11 cellular contexts compared by ENCODE assay signal in the genomic region with DNA sequence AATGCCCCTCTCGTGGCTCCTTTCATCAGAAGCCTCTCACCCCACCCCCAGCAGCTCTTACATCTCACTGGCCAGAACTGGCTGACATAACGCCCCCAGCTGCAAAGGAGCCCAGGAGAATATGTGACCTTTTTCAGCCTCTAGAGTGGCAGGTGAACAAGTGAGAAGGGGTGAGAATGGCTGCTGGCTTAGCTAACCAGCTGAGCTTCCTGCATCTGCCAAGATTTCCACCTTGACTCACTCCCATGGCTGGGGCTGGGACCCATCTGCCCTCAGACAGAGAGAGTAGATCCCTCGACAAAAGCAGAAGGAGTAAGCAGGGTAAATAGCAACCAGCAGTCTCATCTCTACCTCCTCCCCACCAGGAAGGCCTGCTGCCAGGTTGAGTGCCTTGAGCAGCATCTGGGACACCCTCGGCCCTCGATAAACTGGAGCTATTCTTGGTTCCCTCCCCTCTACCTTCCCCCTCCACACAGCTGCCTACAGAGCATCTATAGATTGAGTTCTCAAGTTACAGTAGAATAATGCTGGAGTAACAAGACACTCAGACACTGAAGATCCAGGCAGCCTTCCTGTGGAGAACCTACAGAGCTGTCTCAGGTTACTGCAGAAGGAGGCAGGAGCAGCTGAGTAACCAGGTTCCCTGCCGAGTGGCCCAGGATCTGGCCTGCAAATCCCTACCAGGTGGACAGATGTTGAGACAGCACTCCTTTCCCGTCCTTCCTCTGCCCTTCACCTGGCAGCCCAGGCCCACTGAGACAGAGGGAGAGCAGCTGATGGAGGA. TPM values are rescaled to one million over a fixed set of nuclear protein-coding genes. Genes with fewer than 3 reads are reported as not detected.
DNase-seq lines count a peak whose midpoint lies in the region; ATAC-seq and TF ChIP-seq lines count a peak whose summit lies in the region.
"Had no signal": no experiment of that assay in that cellular context is flagged by ENCODE, and none has a peak within 500 bp of the region (broad histone marks: within the 10 kb centered on the region; RNA-seq: fewer than 3 reads in every experiment).

No MANE protein-coding gene starts in this region.

- peak overlapping the region; percentile 95 for H2BK5ac ChIP-seq in mesendoderm (ENCODE audit: low read length)

- no peak overlapping the region for H3K4ac ChIP-seq in mesendoderm (ENCODE audit: low read depth, low read length)

- H3K79me2 ChIP-seq in mesendoderm (ENCODE audit: control insufficient read depth, insufficient read depth, low read length), result no peaks in the 10 kb centered on the region

- H3K4me3 ChIP-seq in mesendoderm (ENCODE audit: low read length), result no peak overlapping the region
- no peak overlapping the region for H3K4me3 ChIP-seq in CD8-positive, alpha-beta T cell (ENCODE audit: low read depth, low read length)

- no peaks in the 10 kb centered on the region for H3K79me1 ChIP-seq in mesendoderm (ENCODE audit: low read length)

- H4K5ac ChIP-seq in mesendoderm (ENCODE audit: low read length), result peak overlapping the region; percentile 56

- no peaks in the 10 kb centered on the region for H3K36me3 Mint-ChIP-seq in CD8-positive, alpha-beta T cell
- H3K36me3 Mint-ChIP-seq: activated naive CD8-positive, alpha-beta T cell treated with anti-CD3 and anti-CD28 coated beads, Interleukin-2, amount 10 ng/mL, durations not matched to agents 7 days and 5 days had no signal

- H3K56ac ChIP-seq in mesendoderm (ENCODE audit: low read length), result peak overlapping the region; percentile 81

- ATAC-seq in SK-N-SH treated with all-trans-retinoic acid at 6 μM for 48 hours (peak; percentile 91), HG03025 (IDR thresholded peaks at IDR 0.05; ENCODE audit: low FRiP score, unreplicated experiment) (no peak), HG03108 (IDR thresholded peaks at IDR 0.05; ENCODE audit: unreplicated experiment) (no peak), HG03196 (IDR thresholded peaks at IDR 0.05; ENCODE audit: unreplicated experiment) (no peak)
- no peak for ATAC-seq in CD8-positive, alpha-beta T cell

- no peak overlapping the region for H2BK15ac ChIP-seq in mesendoderm (replicated peaks; ENCODE audit: low read depth)

- H3K9ac ChIP-seq in mesendoderm (ENCODE audit: low read length), result peak overlapping the region; percentile 43

- no peak overlapping the region for H3K4me2 ChIP-seq in mesendoderm (ENCODE audit: low read length)

- intact Hi-C loops in CD8-positive, alpha-beta T cell (cut with DNase I, micrococcal nuclease), result no loop called here

- H3K4me1 ChIP-seq in mesendoderm (ENCODE audit: control insufficient read depth, low read depth, low read length), result peaks cover 9% of the 10 kb centered on the region
- H3K4me1 ChIP-seq in CD8-positive, alpha-beta T cell (ENCODE audit: insufficient read depth, low read length), result peaks cover 14% of the 10 kb centered on the region

- DNase-seq in G401 (ENCODE audit: low spot score), result peak; percentile 32
- DNase-seq in NCI-H146 (lab: John Stamatoyannopoulos, UW), result peak; percentile 99
- DNase-seq in mesendoderm, result peak; percentile 98
- DNase-seq in CD8-positive, alpha-beta T cell, result no peak
- DNase-seq: activated naive CD8-positive, alpha-beta T cell treated with anti-CD3 and anti-CD28 coated beads, Interleukin-2, amount 10 ng/mL, durations not matched to agents 7 days and 5 days had no signal

- POLR2A ChIA-PET in CD8-positive, alpha-beta T cell (lab: Charles Lee), result no interaction called here

- no peak for TF ChIP-seq CTCF in CD8-positive, alpha-beta T cell (IDR thresholded peaks at IDR 0.05)

- CTCF ChIA-PET in CD8-positive, alpha-beta T cell (lab: Charles Lee), result interaction anchor here (0.6 to 3.2 kb wide), 7 partner anchors 11 to 167 kb away, joined by 3 to 11 read pairs (median 4); no protein-coding TSS in a partner anchor

- WGBS in mesendoderm (ENCODE audit: extremely low coverage, insufficient coverage, low lambda C conversion rate), result no CpG with 5 or more reads among the region's 7 CpGs

- H3K4me1 Mint-ChIP-seq in CD8-positive, alpha-beta T cell (ENCODE audit: low read depth), result peaks cover 23% of the 10 kb centered on the region

- H3K4me3 Mint-ChIP-seq in CD8-positive, alpha-beta T cell, result no peak overlapping the region
- H3K4me3 Mint-ChIP-seq: activated naive CD8-positive, alpha-beta T cell treated with anti-CD3 and anti-CD28 coated beads, Interleukin-2, amount 10 ng/mL, durations not matched to agents 7 days and 5 days had no signal

- no peak overlapping the region for H2BK120ac ChIP-seq in mesendoderm (ENCODE audit: low read depth, low read length)

- no peaks in the 10 kb centered on the region for H3K27me3 ChIP-seq in mesendoderm (ENCODE audit: insufficient read depth, low read length, poor library complexity)
- no peaks in the 10 kb centered on the region for H3K27me3 ChIP-seq in CD8-positive, alpha-beta T cell (ENCODE audit: insufficient read depth, low read length)

- H3K36me3 ChIP-seq in mesendoderm (ENCODE audit: control insufficient read depth, insufficient read depth, low read length), result no peaks in the 10 kb centered on the region
- no peaks in the 10 kb centered on the region for H3K36me3 ChIP-seq in CD8-positive, alpha-beta T cell (ENCODE audit: insufficient read depth, low read length)

- H3K23ac ChIP-seq in mesendoderm (ENCODE audit: low read length), result peak overlapping the region; percentile 98

- no peak overlapping the region for H2AK5ac ChIP-seq in mesendoderm (ENCODE audit: low read length)

- peak overlapping the region; percentile 72 for H3K27ac ChIP-seq in mesendoderm (ENCODE audit: low read depth, low read length)
- no peak overlapping the region for H3K27ac ChIP-seq in CD8-positive, alpha-beta T cell (ENCODE audit: low read depth, low read length)

- no peak overlapping the region for H4K8ac ChIP-seq in mesendoderm (ENCODE audit: low read depth, low read length)

- no peaks in the 10 kb centered on the region for H3K9me3 ChIP-seq in CD8-positive, alpha-beta T cell (ENCODE audit: low read length)

- H3K9me3 Mint-ChIP-seq in CD8-positive, alpha-beta T cell, result no peaks in the 10 kb centered on the region
- H3K9me3 Mint-ChIP-seq: activated naive CD8-positive, alpha-beta T cell treated with anti-CD3 and anti-CD28 coated beads, Interleukin-2, amount 10 ng/mL, durations not matched to agents 7 days and 5 days had no signal

- no peak overlapping the region for H3K27ac Mint-ChIP-seq in CD8-positive, alpha-beta T cell
- H3K27ac Mint-ChIP-seq: activated naive CD8-positive, alpha-beta T cell treated with anti-CD3 and anti-CD28 coated beads, Interleukin-2, amount 10 ng/mL, durations not matched to agents 7 days and 5 days had no signal

- in situ Hi-C loops in G401 (cut with HindIII; ENCODE audit: low sequenced_read_pairs), result no loop called here

- no peak overlapping the region for H3K18ac ChIP-seq in mesendoderm (ENCODE audit: low read length)

- no peaks in the 10 kb centered on the region for H3K27me3 Mint-ChIP-seq in CD8-positive, alpha-beta T cell (ENCODE audit: low read depth)

TF ChIP-seq in SK-N-SH treated with all-trans-retinoic acid at 6 μM for 48 hours, 23 proteins besides CTCF, POLR2A, EP300 and RAD21:
- no peak for TF ChIP-seq SNAI2 (CRISPR knock-in tag; IDR thresholded peaks at IDR 0.05)
- no peak for TF ChIP-seq OSR1 (CRISPR knock-in tag; IDR thresholded peaks at IDR 0.05)
- no peak for TF ChIP-seq ZNF8 (CRISPR knock-in tag; IDR thresholded peaks at IDR 0.05)
- TF ChIP-seq ZNF565 (CRISPR knock-in tag; conservative IDR thresholded peaks at IDR 0.05; ENCODE audit: low read depth), result no peak
- no peak for TF ChIP-seq ZFP3 (CRISPR knock-in tag; IDR thresholded peaks at IDR 0.05)
- TF ChIP-seq ZFP30 (CRISPR knock-in tag; IDR thresholded peaks at IDR 0.05), result no peak
- TF ChIP-seq PPARA (CRISPR knock-in tag; IDR thresholded peaks at IDR 0.05; ENCODE audit: borderline replicate concordance), result no peak
- no peak for TF ChIP-seq CSDC2 (CRISPR knock-in tag; IDR thresholded peaks at IDR 0.05)
- no peak for TF ChIP-seq ESRRG (CRISPR knock-in tag; IDR thresholded peaks at IDR 0.05)
- no peak for TF ChIP-seq ARNTL (CRISPR knock-in tag; IDR thresholded peaks at IDR 0.05; ENCODE audit: borderline replicate concordance, low read depth)
- no peak for TF ChIP-seq RARB (CRISPR knock-in tag; IDR thresholded peaks at IDR 0.05)
- TF ChIP-seq, protein P1, sequence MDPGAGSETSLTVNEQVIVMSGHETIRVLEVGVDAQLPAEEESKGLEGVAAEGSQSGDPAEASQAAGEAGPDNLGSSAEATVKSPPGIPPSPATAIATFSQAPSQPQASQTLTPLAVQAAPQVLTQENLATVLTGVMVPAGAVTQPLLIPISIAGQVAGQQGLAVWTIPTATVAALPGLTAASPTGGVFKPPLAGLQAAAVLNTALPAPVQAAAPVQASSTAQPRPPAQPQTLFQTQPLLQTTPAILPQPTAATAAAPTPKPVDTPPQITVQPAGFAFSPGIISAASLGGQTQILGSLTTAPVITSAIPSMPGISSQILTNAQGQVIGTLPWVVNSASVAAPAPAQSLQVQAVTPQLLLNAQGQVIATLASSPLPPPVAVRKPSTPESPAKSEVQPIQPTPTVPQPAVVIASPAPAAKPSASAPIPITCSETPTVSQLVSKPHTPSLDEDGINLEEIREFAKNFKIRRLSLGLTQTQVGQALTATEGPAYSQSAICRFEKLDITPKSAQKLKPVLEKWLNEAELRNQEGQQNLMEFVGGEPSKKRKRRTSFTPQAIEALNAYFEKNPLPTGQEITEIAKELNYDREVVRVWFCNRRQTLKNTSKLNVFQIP (CRISPR knock-in tag; IDR thresholded peaks at IDR 0.05; ENCODE audit: borderline replicate concordance, low read depth), result no peak
- TF ChIP-seq TOX (CRISPR knock-in tag; IDR thresholded peaks at IDR 0.05; ENCODE audit: borderline replicate concordance), result no peak
- no peak for TF ChIP-seq BACH2 (CRISPR knock-in tag; IDR thresholded peaks at IDR 0.05; ENCODE audit: borderline replicate concordance)

RNA-seq across cellular contexts. Expression of gene KASH5, which starts 15.5 kb away (rescaled TPM):
- total RNA-seq in G401 (2014; rRNA removed; shearing (Covaris generic)), result not detected in 2 replicates
- not detected for polyA plus RNA-seq in mesendoderm (2013, experiment 1 of 2)
- 0.03 TPM for polyA plus RNA-seq in mesendoderm (2013, experiment 2 of 2)
- not detected for total RNA-seq in CD8-positive, alpha-beta T cell
- total RNA-seq: activated naive CD8-positive, alpha-beta T cell treated with anti-CD3 and anti-CD28 coated beads, Interleukin-2, amount 10 ng/mL, durations not matched to agents 7 days and 5 days; HT-29; renal cortical epithelial cell had no signal

RNA-seq across cellular contexts. Expression of gene PTH2, which starts 19.6 kb away (rescaled TPM):
- not detected in 2 replicates for total RNA-seq in G401 (2014; rRNA removed; shearing (Covaris generic))
- polyA plus RNA-seq in mesendoderm (2013, experiment 1 of 2), result not detected
- polyA plus RNA-seq in mesendoderm (2013, experiment 2 of 2), result not detected
- total RNA-seq in CD8-positive, alpha-beta T cell, result not detected
- total RNA-seq: activated naive CD8-positive, alpha-beta T cell treated with anti-CD3 and anti-CD28 coated beads, Interleukin-2, amount 10 ng/mL, durations not matched to agents 7 days and 5 days; HT-29; renal cortical epithelial cell had no signal

RNA-seq across cellular contexts. Expression of gene GFY, which starts 21.6 kb away (rescaled TPM):
- total RNA-seq in G401 (2014; rRNA removed; shearing (Covaris generic)), result 0.55 and 1.3 TPM in 2 replicates
- 0.29 TPM for polyA plus RNA-seq in mesendoderm (2013, experiment 1 of 2)
- 0.39 TPM for polyA plus RNA-seq in mesendoderm (2013, experiment 2 of 2)
- not detected for total RNA-seq in CD8-positive, alpha-beta T cell
- total RNA-seq: activated naive CD8-positive, alpha-beta T cell treated with anti-CD3 and anti-CD28 coated beads, Interleukin-2, amount 10 ng/mL, durations not matched to agents 7 days and 5 days; HT-29; renal cortical epithelial cell had no signal

RNA-seq across cellular contexts. Expression of gene SLC17A7, which starts 37.7 kb away (rescaled TPM):
- total RNA-seq in G401 (2014; rRNA removed; shearing (Covaris generic)), result 3.1 and 7.0 TPM in 2 replicates
- polyA plus RNA-seq in mesendoderm (2013, experiment 1 of 2), result 0.48 TPM
- 0.43 TPM for polyA plus RNA-seq in mesendoderm (2013, experiment 2 of 2)
- total RNA-seq in CD8-positive, alpha-beta T cell, result under 1 TPM in 1 of 2 experiments, not detected in 1; 0.11 TPM

RNA-seq across cellular contexts. Expression of gene DKKL1, which starts 39.9 kb away (rescaled TPM):
- total RNA-seq in G401 (2014; rRNA removed; shearing (Covaris generic)), result 6.2 and 7.3 TPM in 2 replicates
- polyA plus RNA-seq in mesendoderm (2013, experiment 1 of 2), result 1.4 TPM
- 1.5 TPM for polyA plus RNA-seq in mesendoderm (2013, experiment 2 of 2)
- total RNA-seq in CD8-positive, alpha-beta T cell, result not detected
- total RNA-seq: activated naive CD8-positive, alpha-beta T cell treated with anti-CD3 and anti-CD28 coated beads, Interleukin-2, amount 10 ng/mL, durations not matched to agents 7 days and 5 days had no signal

Comparison
In these comparisons a context has a peak if more than half of its experiments do, and no peak if none do; other contexts are left out.
1. DNase-seq: peak in G401 (single experiment), NCI-H146 (single experiment) and mesendoderm (single experiment); none in CD8-positive, alpha-beta T cell (0 of 7).